In the genomic region with DNA sequence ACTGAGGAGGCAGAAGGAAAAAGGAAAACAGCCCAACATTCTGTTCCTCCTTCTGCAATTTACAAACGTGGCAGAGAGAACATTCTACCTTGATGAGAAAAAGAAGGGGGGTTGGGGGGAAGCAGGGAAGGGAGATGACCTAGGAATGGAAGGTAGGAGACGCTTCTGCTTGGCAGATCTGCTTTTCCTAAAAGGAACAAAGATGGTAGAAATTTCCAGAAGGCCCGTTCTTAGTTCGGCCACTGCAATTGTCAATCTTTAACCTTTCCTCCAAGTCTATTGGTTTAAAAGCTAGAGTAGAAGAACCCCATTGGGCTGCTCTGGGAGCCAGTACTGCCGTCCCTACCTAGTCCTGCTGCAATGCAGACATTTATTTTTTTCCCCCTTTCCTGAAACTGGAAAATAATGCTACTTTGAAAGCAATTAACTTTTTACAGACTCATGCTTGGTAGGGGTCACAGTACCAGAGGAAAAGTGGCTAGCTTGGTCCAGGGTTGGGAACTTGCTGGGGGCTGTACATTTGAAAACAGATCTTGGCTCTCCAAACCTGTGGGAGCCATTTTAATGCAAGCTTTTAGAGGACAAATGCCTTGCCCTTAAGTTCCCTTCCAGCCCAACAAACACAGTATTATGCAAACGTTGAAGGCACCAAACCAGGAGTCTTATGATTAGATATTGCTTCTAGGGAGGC, we compare ENCODE assay signal across 8 cellular contexts. TPM values are rescaled to one million over a fixed set of nuclear protein-coding genes. Genes with fewer than 3 reads are reported as not detected.
DNase-seq lines count a peak whose midpoint lies in the region; ATAC-seq, FAIRE-seq and TF ChIP-seq lines count a peak whose summit lies in the region.

No MANE protein-coding gene starts in this region.

- no peak overlapping the region for H2AFZ ChIP-seq in endothelial cell of umbilical vein (ENCODE audit: low read depth, low read length)

- peak overlapping the region in 2 of 3 experiments; percentile 35 to 82 for H3K4me3 ChIP-seq in endothelial cell of umbilical vein (replicated peaks in 1 of 3; ENCODE audit: insufficient read depth in 1 of 3, low read depth in 1 of 3, low read length in 3 of 3)
- H3K4me3 ChIP-seq in rectal smooth muscle tissue (ENCODE audit: low read length), result peak overlapping the region; percentile 17

- FAIRE-seq in GM19239 (lab: Jason Lieb, UNC) (peak; percentile 18), endothelial cell of umbilical vein (lab: Jason Lieb, UNC) (no peak)

- TF ChIP-seq CTCF in endothelial cell of umbilical vein (IDR thresholded peaks at IDR 0.05; ENCODE audit: extremely low read depth in 1 of 2, insufficient read depth in 1 of 2, low read depth in 1 of 2, low read length in 2 of 2), result no peak

- DNase-seq in GM19239 (ENCODE audit: insufficient read length, low spot score) (no peak), RPMI8226 (peak; percentile 36), endothelial cell of umbilical vein (ENCODE audit: low read depth, low spot score) (peak; percentile 66)

- BruUV-seq in endothelial cell of umbilical vein (replicated peaks; lab: Mats Ljungman, UMichigan), result no TSS peak

- ATAC-seq in GM18502 (IDR thresholded peaks at IDR 0.05; ENCODE audit: poor library complexity, unreplicated experiment) (no peak), HG02642 (IDR thresholded peaks at IDR 0.05; ENCODE audit: poor library complexity, unreplicated experiment) (no peak), GM18520 (IDR thresholded peaks at IDR 0.05; ENCODE audit: unreplicated experiment) (no peak), HG03175 (IDR thresholded peaks at IDR 0.05; ENCODE audit: unreplicated experiment) (no peak)

- POLR2A ChIA-PET in endothelial cell of umbilical vein (lab: Charles Lee), result interaction anchor here (0.8 to 7.4 kb wide), 4 partner anchors 14 to 81 kb away, joined by 3 to 60 read pairs (median 4); no protein-coding TSS in a partner anchor

- H3K4me1 ChIP-seq in endothelial cell of umbilical vein (ENCODE audit: control insufficient read depth, extremely low read depth, insufficient read depth, low read length) (peaks cover 98% of the 10 kb centered on the region), rectal smooth muscle tissue (ENCODE audit: control insufficient read depth, insufficient read depth, low read length) (peaks cover 92% of the 10 kb centered on the region)

- no peak for TF ChIP-seq POLR2A in endothelial cell of umbilical vein (IDR thresholded peaks at IDR 0.05; ENCODE audit: low read depth, low read length)

- H3K27me3 ChIP-seq in endothelial cell of umbilical vein (ENCODE audit: control insufficient read depth in 2 of 2, insufficient read depth in 2 of 2, low read length in 2 of 2), result no peaks in the 10 kb centered on the region
- no peaks in the 10 kb centered on the region for H3K27me3 ChIP-seq in rectal smooth muscle tissue (ENCODE audit: control insufficient read depth, insufficient read depth, low read length)

- dilution Hi-C loops in endothelial cell of umbilical vein (cut with MboI; ENCODE audit: extremely low pct_ligation_motif_present, low sequenced_read_pairs), result no loop called here

- intact Hi-C loops in endothelial cell of umbilical vein (cut with micrococcal nuclease), result no loop called here

- H3K4me2 ChIP-seq in endothelial cell of umbilical vein (ENCODE audit: insufficient read depth, low read length), result peak overlapping the region; percentile 97

- H4K20me1 ChIP-seq in endothelial cell of umbilical vein (replicated peaks; ENCODE audit: control insufficient read depth, extremely low read depth, insufficient read depth, low read length), result no peaks in the 10 kb centered on the region

- H3K9ac ChIP-seq in endothelial cell of umbilical vein (replicated peaks; ENCODE audit: extremely low read depth, insufficient read depth, low read length) (peak overlapping the region; percentile 84), rectal smooth muscle tissue (ENCODE audit: low read length) (no peak overlapping the region)

- H3K27ac ChIP-seq in endothelial cell of umbilical vein (ENCODE audit: insufficient read depth, low read depth, low read length), result peak overlapping the region; percentile 97
- peak overlapping the region; percentile 96 for H3K27ac ChIP-seq in rectal smooth muscle tissue (ENCODE audit: low read depth, low read length)

- peaks cover 75% of the 10 kb centered on the region for H3K79me2 ChIP-seq in endothelial cell of umbilical vein (ENCODE audit: control insufficient read depth, insufficient read depth, low read length)

- no peaks in the 10 kb centered on the region for H3K9me1 ChIP-seq in endothelial cell of umbilical vein (replicated peaks; ENCODE audit: control insufficient read depth, extremely low read depth, insufficient read depth, low read length)

- no peaks in the 10 kb centered on the region for H3K9me3 ChIP-seq in endothelial cell of umbilical vein (replicated peaks; ENCODE audit: control insufficient read depth, insufficient read depth, low read length)

- H3K36me3 ChIP-seq in endothelial cell of umbilical vein (ENCODE audit: control insufficient read depth in 2 of 2, extremely low read depth in 1 of 2, insufficient read depth in 2 of 2, low read length in 2 of 2) (no peaks in the 10 kb centered on the region), rectal smooth muscle tissue (ENCODE audit: control insufficient read depth, insufficient read depth, low read length) (no peaks in the 10 kb centered on the region)

- CTCF ChIA-PET in endothelial cell of umbilical vein (lab: Charles Lee), result interaction anchor here (1.5 to 16.6 kb wide), 6 partner anchors 11 to 80 kb away, joined by 3 to 406 read pairs (median 7); no protein-coding TSS in a partner anchor

TF ChIP-seq in endothelial cell of umbilical vein, 7 proteins besides CTCF, POLR2A, EP300 and RAD21:
- TF ChIP-seq EZH2 (IDR thresholded peaks at IDR 0.05; ENCODE audit: borderline replicate concordance, low read depth, low read length, severe bottlenecking), result no peak
- no peak for TF ChIP-seq JUN (IDR thresholded peaks at IDR 0.05; ENCODE audit: borderline replicate concordance, insufficient read depth, insufficient read length, low read depth)
- no peak for TF ChIP-seq GATA2 (IDR thresholded peaks at IDR 0.05; ENCODE audit: insufficient read depth, insufficient read length, low read depth, low read length)
- TF ChIP-seq FOS (IDR thresholded peaks at IDR 0.05; ENCODE audit: borderline replicate concordance, insufficient read depth, low read length), result no peak
- TF ChIP-seq POLR2AphosphoS5 (IDR thresholded peaks at IDR 0.05; ENCODE audit: insufficient read depth, low read depth, low read length), result no peak
TF ChIP-seq in endothelial cell of umbilical vein: peak in this region for 0.

RNA-seq across cellular contexts. Expression of gene ZMYND8, which starts 2.7 kb away (rescaled TPM):
- 75.2 and 76.3 TPM in 2 replicates for total RNA-seq in endothelial cell of umbilical vein
- 26.4 and 30.6 TPM in 2 replicates for polyA plus RNA-seq in endothelial cell of umbilical vein
- 31.6 and 33.3 TPM in 2 replicates for polyA plus RNA-seq in endothelial cell of umbilical vein (2011; cell fraction: cytosol; rRNA removed)
- polyA plus RNA-seq in endothelial cell of umbilical vein (2011; cell fraction: nucleus; rRNA removed), result 107 and 122 TPM in 2 replicates
- 55.4 and 56.4 TPM in 2 replicates for polyA plus RNA-seq in endothelial cell of umbilical vein (2012)
- polyA minus RNA-seq in endothelial cell of umbilical vein, result 47.8 and 61.9 TPM in 2 replicates
- 6.9 TPM for polyA minus RNA-seq in endothelial cell of umbilical vein (2011; cell fraction: cytosol; rRNA and poly(A)+ RNA removed)
- polyA minus RNA-seq in endothelial cell of umbilical vein (2011; cell fraction: nucleus; rRNA and poly(A)+ RNA removed), result 82.0 and 106 TPM in 2 replicates
